11 cellular contexts compared by ENCODE assay signal in the genomic region with DNA sequence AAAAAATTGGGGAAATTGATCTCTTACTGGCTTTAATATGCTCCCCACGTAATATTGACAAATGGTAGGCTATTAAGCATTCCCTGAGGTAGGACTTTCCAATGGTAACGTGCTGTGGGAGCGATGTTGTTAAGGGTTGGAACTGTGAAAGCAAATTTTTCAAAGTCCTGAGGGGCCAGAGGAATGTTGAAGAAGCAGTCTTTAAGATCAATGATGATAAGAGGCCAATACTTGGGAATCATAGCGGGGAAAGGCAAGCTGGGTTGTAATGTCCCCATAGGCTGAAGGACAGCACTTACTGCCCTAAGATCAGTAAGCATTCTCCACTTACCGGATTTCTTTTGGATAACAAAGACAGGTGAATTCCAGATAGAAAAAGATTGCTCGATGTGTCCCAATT.
"Had no signal": no experiment of that assay in that cellular context is flagged by ENCODE, and none has a peak within 500 bp of the region (broad histone marks: within the 10 kb centered on the region; RNA-seq: fewer than 3 reads in every experiment).

No MANE protein-coding gene starts in this region.

- DNase-seq: GM23248, GOT3, H7, H9, HCEC 1CT, HFFc6 had no signal

- H3K9me3 ChIP-seq: HAP-1 had no signal

- H3K9ac ChIP-seq: GM23248 had no signal

- ATAC-seq: GM23338, HCT116 had no signal

- H2AFZ ChIP-seq: GM23248, GM23338 had no signal

- H3K27ac ChIP-seq: GM23248 had no signal

- FAIRE-seq: H1, H54 had no signal

- H3K36me3 ChIP-seq: HAP-1 had no signal

- H3K4me2 ChIP-seq: GM23338 had no signal

- H3K4me3 ChIP-seq: GM23248, GM23338, HAP-1 had no signal
